Comparison of ENCODE assay signal across 17 cellular contexts in the genomic region with DNA sequence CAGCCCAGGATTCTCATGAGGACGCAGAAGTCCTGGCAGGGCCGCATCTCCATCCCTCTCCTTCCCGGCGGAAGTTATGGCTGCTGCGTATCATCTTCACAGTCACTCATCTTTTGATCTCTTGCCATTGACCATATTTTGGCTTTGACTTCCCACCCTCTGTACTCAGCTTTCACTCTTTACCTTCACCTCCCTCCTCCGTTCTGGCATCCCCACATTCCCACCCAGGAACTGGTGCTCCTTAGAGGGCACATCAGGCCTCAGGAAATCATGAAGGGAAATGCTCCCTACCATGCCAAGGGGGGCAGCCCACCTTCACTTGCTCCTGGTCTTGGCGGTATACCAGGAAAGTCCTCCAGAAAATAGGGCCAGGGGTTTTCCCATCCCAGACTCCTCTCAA. TPM values are rescaled to one million over a fixed set of nuclear protein-coding genes. Genes with fewer than 3 reads are reported as not detected.
DNase-seq lines count a peak whose midpoint lies in the region; ATAC-seq and TF ChIP-seq lines count a peak whose summit lies in the region.
"Had no signal": no experiment of that assay in that cellular context is flagged by ENCODE, and none has a peak within 500 bp of the region (broad histone marks: within the 10 kb centered on the region; RNA-seq: fewer than 3 reads in every experiment).

No MANE protein-coding gene starts in this region.

- no peak overlapping the region for H3K4me3 ChIP-seq in trophoblast cell (ENCODE audit: low read depth, low read length)
- H3K4me3 ChIP-seq: A549 had no signal

- peaks cover 0 to 19% of the 10 kb centered on the region in 2 donors for H3K36me3 Mint-ChIP-seq in activated naive CD4-positive, alpha-beta T cell treated with anti-CD3 and anti-CD28 coated beads, Interleukin-2, amount 50 U/mL, for 72 hours
- H3K36me3 Mint-ChIP-seq in activated naive CD4-positive, alpha-beta T cell treated with anti-CD3 and anti-CD28 coated beads for 36 hours (ENCODE audit: low read depth) = peaks cover 18% of the 10 kb centered on the region
- peaks cover 21% of the 10 kb centered on the region for H3K36me3 Mint-ChIP-seq in WTC11

- peaks cover 16 to 20% of the 10 kb centered on the region in 2 experiments for H3K36me3 ChIP-seq in trophoblast cell (ENCODE audit: control insufficient read depth in 1 of 2, insufficient read depth in 2 of 2, low read length in 2 of 2)

- no peak overlapping the region for H3K4ac ChIP-seq in trophoblast cell (ENCODE audit: low read depth, low read length)

- no peak overlapping the region for H2BK12ac ChIP-seq in trophoblast cell (ENCODE audit: low read length)

- H3K27ac ChIP-seq in trophoblast cell (ENCODE audit: low read depth, low read length) = no peak overlapping the region
- H3K27ac ChIP-seq: 22Rv1, A549 had no signal

- H4K91ac ChIP-seq in trophoblast cell (ENCODE audit: low read depth, low read length) = no peak overlapping the region

- peak overlapping the region; percentile 5 to 50 for H3K27ac Mint-ChIP-seq in activated naive CD4-positive, alpha-beta T cell treated with anti-CD3 and anti-CD28 coated beads, Interleukin-2, amount 50 U/mL, for 72 hours
- H3K27ac Mint-ChIP-seq in activated naive CD4-positive, alpha-beta T cell treated with anti-CD3 and anti-CD28 coated beads for 36 hours = no peak overlapping the region
- peak overlapping the region; percentile 60; the same call in 1 of the 2 replicates for H3K27ac Mint-ChIP-seq in WTC11
- H3K27ac Mint-ChIP-seq: CD14-positive monocyte had no signal

- intact Hi-C loops in activated naive CD4-positive, alpha-beta T cell treated with anti-CD3 and anti-CD28 coated beads for 36 hours (cut with micrococcal nuclease) = no loop called here

- H3K4me1 Mint-ChIP-seq in activated naive CD4-positive, alpha-beta T cell treated with anti-CD3 and anti-CD28 coated beads for 36 hours (ENCODE audit: low read depth) = peaks cover 2% of the 10 kb centered on the region
- peaks cover 3% of the 10 kb centered on the region; the same call in 1 of the 2 replicates for H3K4me1 Mint-ChIP-seq in WTC11
- H3K4me1 Mint-ChIP-seq: CD8-positive, alpha-beta memory T cell had no signal

- H3K27me3 Mint-ChIP-seq in activated naive CD4-positive, alpha-beta T cell treated with anti-CD3 and anti-CD28 coated beads for 36 hours (ENCODE audit: low read depth) = no peaks in the 10 kb centered on the region
- H3K27me3 Mint-ChIP-seq in WTC11 (ENCODE audit: low read depth) = no peaks in the 10 kb centered on the region; the same call in 1 of the 2 replicates
- H3K27me3 Mint-ChIP-seq: CD8-positive, alpha-beta memory T cell had no signal

- no peaks in the 10 kb centered on the region for H3K79me1 ChIP-seq in trophoblast cell (ENCODE audit: low read length)

- TF ChIP-seq CTCF in WTC11 (IDR thresholded peaks at IDR 0.05) = no peak

- peaks cover 5 to 8% of the 10 kb centered on the region in 2 experiments for H3K4me1 ChIP-seq in trophoblast cell (ENCODE audit: control insufficient read depth in 1 of 2, insufficient read depth in 2 of 2, low read length in 2 of 2)
- H3K4me1 ChIP-seq: A549 had no signal

- H3K79me2 ChIP-seq in trophoblast cell (ENCODE audit: control insufficient read depth, insufficient read depth, low read length, poor library complexity) = no peaks in the 10 kb centered on the region

- H3K14ac ChIP-seq in trophoblast cell (ENCODE audit: low read length) = no peak overlapping the region

- H3K9me3 ChIP-seq in trophoblast cell (ENCODE audit: insufficient read depth, low read depth, low read length) = no peaks in the 10 kb centered on the region
- H3K9me3 ChIP-seq: A549 had no signal

- ATAC-seq in activated naive CD4-positive, alpha-beta T cell treated with anti-CD3 and anti-CD28 coated beads, Interleukin-2, amount 50 U/mL, for 72 hours = no peak
- ATAC-seq in WTC11 (no peak), esophagus mucosa (no peak), HG03196 (IDR thresholded peaks at IDR 0.05; ENCODE audit: unreplicated experiment) (no peak)

- no peak overlapping the region for H3K18ac ChIP-seq in trophoblast cell (ENCODE audit: low read length)

- no peak overlapping the region for H2AFZ ChIP-seq in trophoblast cell (ENCODE audit: insufficient read depth, low read length, poor library complexity)

- CTCF ChIA-PET in activated naive CD4-positive, alpha-beta T cell treated with anti-CD3 and anti-CD28 coated beads for 36 hours (lab: Charles Lee) = interaction anchor here (1.5 to 5.3 kb wide), 3 partner anchors 14 to 100 kb away, joined by 3 to 32 read pairs (median 5); no protein-coding TSS in a partner anchor
- CTCF ChIA-PET in WTC11 (lab: Charles Lee) = interaction anchor here (2.4 to 3.4 kb wide), 4 partner anchors 10 to 179 kb away, joined by 25 to 50 read pairs (median 28); no protein-coding TSS in a partner anchor

- DNase-seq in activated naive CD4-positive, alpha-beta T cell treated with anti-CD3 and anti-CD28 coated beads, Interleukin-2, amount 50 U/mL, for 72 hours (ENCODE audit: low spot score in 2 of 2) = no peak
- DNase-seq in activated naive CD4-positive, alpha-beta T cell treated with anti-CD3 and anti-CD28 coated beads for 36 hours = no peak
- DNase-seq in WTC11 (ENCODE audit: low spot score) (no peak), trophoblast cell (no peak), HuH-7.5 (ENCODE audit: low spot score) (no peak)
- DNase-seq: AML-193; CD8-positive, alpha-beta memory T cell; COR-L47; H9 had no signal

- no peak overlapping the region for H3K9ac ChIP-seq in trophoblast cell (ENCODE audit: low read length)

- POLR2A ChIA-PET in WTC11 (lab: Charles Lee) = interaction anchor here (0.8 to 1.2 kb wide), 2 partner anchors 21 to 30 kb away, joined by 3 read pairs; partner anchors contain the start of genes FOXM1 and RHNO1

- no peak overlapping the region for H4K12ac ChIP-seq in trophoblast cell (ENCODE audit: low read depth, low read length)

- H4K8ac ChIP-seq in trophoblast cell (ENCODE audit: low read depth, low read length) = no peak overlapping the region

- no peak overlapping the region for H3K4me2 ChIP-seq in trophoblast cell (ENCODE audit: low read length)
- H3K4me2 ChIP-seq: A549 had no signal

- peak overlapping the region; percentile 55 for H3K23ac ChIP-seq in trophoblast cell (ENCODE audit: low read length)

- H3K4me3 Mint-ChIP-seq in activated naive CD4-positive, alpha-beta T cell treated with anti-CD3 and anti-CD28 coated beads for 36 hours = no peak overlapping the region
- no peak overlapping the region for H3K4me3 Mint-ChIP-seq in WTC11
- H3K4me3 Mint-ChIP-seq: CD14-positive monocyte; CD8-positive, alpha-beta memory T cell; H9 had no signal

- no peak overlapping the region for H2BK5ac ChIP-seq in trophoblast cell (ENCODE audit: low read depth, low read length, poor library complexity)

- H2BK120ac ChIP-seq in trophoblast cell (ENCODE audit: insufficient read depth, low read length, poor library complexity) = no peak overlapping the region

- H3K27me3 ChIP-seq in trophoblast cell (ENCODE audit: insufficient read depth, low read length) = no peaks in the 10 kb centered on the region

- no CpG with 5 or more reads among the region's 7 CpGs for WGBS in trophoblast cell (ENCODE audit: extremely low coverage, insufficient coverage, insufficient read length)

- H2AK5ac ChIP-seq in trophoblast cell (ENCODE audit: low read length) = no peak overlapping the region

- H3K9me3 Mint-ChIP-seq in activated naive CD4-positive, alpha-beta T cell treated with anti-CD3 and anti-CD28 coated beads, Interleukin-2, amount 50 U/mL, for 72 hours = no peaks in the 10 kb centered on the region
- no peaks in the 10 kb centered on the region for H3K9me3 Mint-ChIP-seq in activated naive CD4-positive, alpha-beta T cell treated with anti-CD3 and anti-CD28 coated beads for 36 hours
- H3K9me3 Mint-ChIP-seq in WTC11 = no peaks in the 10 kb centered on the region
- H3K9me3 Mint-ChIP-seq: CD8-positive, alpha-beta memory T cell; H9 had no signal

RNA-seq across cellular contexts. Expression of gene TEX52, which starts 1.3 kb away (rescaled TPM):
- total RNA-seq in activated naive CD4-positive, alpha-beta T cell treated with anti-CD3 and anti-CD28 coated beads, Interleukin-2, amount 50 U/mL, for 72 hours = under 1 TPM; 0.20 to 0.43 TPM
- total RNA-seq in activated naive CD4-positive, alpha-beta T cell treated with anti-CD3 and anti-CD28 coated beads for 36 hours = not detected
- not detected in 3 replicates for total RNA-seq in WTC11 (2021)
- polyA plus RNA-seq in trophoblast cell (2013) = not detected in 2 replicates
- not detected for total RNA-seq in esophagus mucosa
- total RNA-seq: CD8-positive, alpha-beta memory T cell; H1 had no signal
- polyA plus RNA-seq: A549; BJ; CD14-positive monocyte; CD8-positive, alpha-beta memory T cell; H1 had no signal

RNA-seq across cellular contexts. Expression of gene NRIP2, which starts 20.7 kb away (rescaled TPM):
- not detected for total RNA-seq in activated naive CD4-positive, alpha-beta T cell treated with anti-CD3 and anti-CD28 coated beads, Interleukin-2, amount 50 U/mL, for 72 hours
- not detected for total RNA-seq in activated naive CD4-positive, alpha-beta T cell treated with anti-CD3 and anti-CD28 coated beads for 36 hours
- total RNA-seq in WTC11 (2021) (0.09 TPM in 1 of 3 replicates, not detected in the others), esophagus mucosa (0.08 TPM)
- not detected in 2 replicates for polyA plus RNA-seq in trophoblast cell (2013)
- total RNA-seq: CD8-positive, alpha-beta memory T cell; H1; HT-29 had no signal
- polyA plus RNA-seq: A549, BJ had no signal

RNA-seq across cellular contexts. Expression of gene FOXM1, which starts 21.4 kb away (rescaled TPM):
- 100 to 1,000 TPM; 105 to 112 TPM for total RNA-seq in activated naive CD4-positive, alpha-beta T cell treated with anti-CD3 and anti-CD28 coated beads, Interleukin-2, amount 50 U/mL, for 72 hours
- 10 to 100 TPM; 74.6 to 80.5 TPM for total RNA-seq in activated naive CD4-positive, alpha-beta T cell treated with anti-CD3 and anti-CD28 coated beads for 36 hours
- total RNA-seq in WTC11 (2021) = 99.6 to 118 TPM (median 100 TPM) in 3 replicates
- 46.7 and 54.4 TPM in 2 replicates for polyA plus RNA-seq in trophoblast cell (2013)
- total RNA-seq in esophagus mucosa = 31.2 TPM
- polyA plus RNA-seq: CD14-positive monocyte had no signal

RNA-seq across cellular contexts. Expression of gene RHNO1, which starts 21.5 kb away (rescaled TPM):
- total RNA-seq in activated naive CD4-positive, alpha-beta T cell treated with anti-CD3 and anti-CD28 coated beads, Interleukin-2, amount 50 U/mL, for 72 hours = 10 to 100 TPM; 30.1 to 49.4 TPM
- total RNA-seq in activated naive CD4-positive, alpha-beta T cell treated with anti-CD3 and anti-CD28 coated beads for 36 hours = 10 to 100 TPM; 64.6 to 68.1 TPM
- 48.0 to 50.3 TPM (median 49.5 TPM) in 3 replicates for total RNA-seq in WTC11 (2021)
- polyA plus RNA-seq in trophoblast cell (2013) = 38.6 and 40.9 TPM in 2 replicates
- 21.9 TPM for total RNA-seq in esophagus mucosa

RNA-seq across cellular contexts. Expression of gene TULP3, which starts 35.1 kb away (rescaled TPM):
- 1 to 10 TPM; 4.9 to 7.3 TPM for total RNA-seq in activated naive CD4-positive, alpha-beta T cell treated with anti-CD3 and anti-CD28 coated beads, Interleukin-2, amount 50 U/mL, for 72 hours
- 1 to 10 TPM; 4.1 to 4.4 TPM for total RNA-seq in activated naive CD4-positive, alpha-beta T cell treated with anti-CD3 and anti-CD28 coated beads for 36 hours
- total RNA-seq in WTC11 (2021) = 17.4 to 18.8 TPM (median 18.0 TPM) in 3 replicates
- 25.8 and 26.0 TPM in 2 replicates for polyA plus RNA-seq in trophoblast cell (2013)
- 15.8 TPM for total RNA-seq in esophagus mucosa
